ENCODE assay signal across 13 cellular contexts in genomic region chrX:38882894-38883620, GRCh38.
A peak's percentile ranks its signal among the peaks of the same experiment; 100 is the strongest.
DNase-seq lines count a peak whose midpoint lies in the region; ATAC-seq and TF ChIP-seq lines count a peak whose summit lies in the region.
"Had no signal": no experiment of that assay in that cellular context is flagged by ENCODE, and none has a peak within 500 bp of the region (broad histone marks: within the 10 kb centered on the region; RNA-seq: fewer than 3 reads in every experiment).

No MANE protein-coding gene starts in this region.

- H3F3A ChIP-seq in MM.1S (ENCODE audit: insufficient read depth, low read length): no peaks in the 10 kb centered on the region

- no peaks in the 10 kb centered on the region for H3K27me3 ChIP-seq in ascending aorta
- H3K27me3 ChIP-seq in left lung: no peaks in the 10 kb centered on the region
- no peaks in the 10 kb centered on the region for H3K27me3 ChIP-seq in MM.1S (replicated peaks; ENCODE audit: insufficient read depth, low read length)
- H3K27me3 ChIP-seq: testis had no signal

- DNase-seq in Calu3: peak; percentile 16
- DNase-seq in HS-5 (ENCODE audit: low read depth): peak; percentile 78
- peak; percentile 10 to 65 for DNase-seq in ascending aorta (ENCODE audit: low spot score in 2 of 2)
- peak in 1 of 2 donors; percentile 37 for DNase-seq in left lung
- DNase-seq in omental fat pad (ENCODE audit: low spot score): no peak
- no peak for DNase-seq in MM.1S
- no peak for DNase-seq in NCI-H82 treated with DMSO at 0.1 percent for 48 hours (lab: John Stamatoyannopoulos, UW; ENCODE audit: unreplicated experiment)
- DNase-seq in cortex of kidney (lab: John Stamatoyannopoulos, UW): no peak
- DNase-seq: activated naive CD4-positive, alpha-beta T cell treated with anti-CD3 and anti-CD28 coated beads, Interleukin-2, amount 10 ng/mL, durations not matched to agents 7 days and 5 days; Caco-2; islet precursor cell; NCI-H1105; testis had no signal

- H3K27ac ChIP-seq in ascending aorta (no peak overlapping the region), left lung (no peak overlapping the region), MM.1S (ENCODE audit: low read length) (no peak overlapping the region)
- H3K27ac ChIP-seq: testis had no signal

- ATAC-seq in left lung (peak; percentile 64), omental fat pad (ENCODE audit: low FRiP score) (no peak)

- no peak overlapping the region for H3K27ac Mint-ChIP-seq in Calu3 (ENCODE audit: unreplicated experiment)
- H3K27ac Mint-ChIP-seq: activated naive CD4-positive, alpha-beta T cell treated with anti-CD3 and anti-CD28 coated beads, Interleukin-2, amount 10 ng/mL, durations not matched to agents 7 days and 5 days had no signal

- BruUV-seq in Calu3 (replicated peaks; lab: Mats Ljungman, UMichigan): no TSS peak

- H3K27me3 Mint-ChIP-seq in Calu3 (ENCODE audit: unreplicated experiment): no peaks in the 10 kb centered on the region
- H3K27me3 Mint-ChIP-seq: activated naive CD4-positive, alpha-beta T cell treated with anti-CD3 and anti-CD28 coated beads, Interleukin-2, amount 10 ng/mL, durations not matched to agents 7 days and 5 days had no signal

- H3K9me2 ChIP-seq in MM.1S (replicated peaks; ENCODE audit: insufficient read depth, low read length): no peaks in the 10 kb centered on the region

- no peak overlapping the region for H3K4me3 ChIP-seq in ascending aorta
- H3K4me3 ChIP-seq in left lung: no peak overlapping the region
- no peak overlapping the region for H3K4me3 ChIP-seq in MM.1S (ENCODE audit: low read length)
- H3K4me3 ChIP-seq: testis had no signal

- H3K9me3 ChIP-seq in ascending aorta (peaks cover 0 to 6% of the 10 kb centered on the region in 2 donors), left lung (no peaks in the 10 kb centered on the region), MM.1S (replicated peaks; ENCODE audit: insufficient read depth, low read length) (no peaks in the 10 kb centered on the region)
- H3K9me3 ChIP-seq: Caco-2, testis had no signal

- H3K4me1 Mint-ChIP-seq in Calu3 (ENCODE audit: low read depth, unreplicated experiment): peaks cover 20% of the 10 kb centered on the region

- H3K9me3 Mint-ChIP-seq in Calu3 (ENCODE audit: low read depth, unreplicated experiment): no peaks in the 10 kb centered on the region
- H3K9me3 Mint-ChIP-seq: activated naive CD4-positive, alpha-beta T cell treated with anti-CD3 and anti-CD28 coated beads, Interleukin-2, amount 10 ng/mL, durations not matched to agents 7 days and 5 days had no signal

- CTCF ChIA-PET in Calu3 (lab: Charles Lee): no interaction called here

- H4K20me1 ChIP-seq in MM.1S (ENCODE audit: insufficient read depth, low read length): no peaks in the 10 kb centered on the region

- H2AFZ ChIP-seq in MM.1S (ENCODE audit: low read length): no peak overlapping the region

- H3K36me3 Mint-ChIP-seq in Calu3 (ENCODE audit: insufficient read depth, unreplicated experiment): no peaks in the 10 kb centered on the region
- H3K36me3 Mint-ChIP-seq: activated naive CD4-positive, alpha-beta T cell treated with anti-CD3 and anti-CD28 coated beads, Interleukin-2, amount 10 ng/mL, durations not matched to agents 7 days and 5 days had no signal

- H3K4me3 Mint-ChIP-seq in Calu3 (ENCODE audit: low read depth, unreplicated experiment): no peak overlapping the region
- H3K4me3 Mint-ChIP-seq: activated naive CD4-positive, alpha-beta T cell treated with anti-CD3 and anti-CD28 coated beads, Interleukin-2, amount 10 ng/mL, durations not matched to agents 7 days and 5 days had no signal

- H3K79me2 ChIP-seq in MM.1S (ENCODE audit: low read length): no peaks in the 10 kb centered on the region

- no peaks in the 10 kb centered on the region for H3K4me1 ChIP-seq in ascending aorta
- H3K4me1 ChIP-seq in left lung: peaks cover 0 to 13% of the 10 kb centered on the region in 2 donors
- H3K4me1 ChIP-seq in MM.1S (ENCODE audit: low read length): no peaks in the 10 kb centered on the region
- H3K4me1 ChIP-seq: Caco-2, testis had no signal

- H3K36me3 ChIP-seq in ascending aorta: no peaks in the 10 kb centered on the region
- H3K36me3 ChIP-seq in left lung: no peaks in the 10 kb centered on the region
- H3K36me3 ChIP-seq in MM.1S (replicated peaks; ENCODE audit: insufficient read depth, low read length): no peaks in the 10 kb centered on the region

- intact Hi-C loops in Calu3 (cut with micrococcal nuclease; ENCODE audit: unreplicated experiment) (loop anchor here (5.0 kb wide), 2 partner anchors 76 to 134 kb away; no protein-coding TSS in a partner anchor), ascending aorta (cut with DNase I) (no loop called here), left lung (cut with DNase I) (no loop called here)

- H3K4me2 ChIP-seq in MM.1S (ENCODE audit: low read depth, low read length): no peak overlapping the region

- no peak for TF ChIP-seq CTCF in Calu3 (IDR thresholded peaks at IDR 0.05; ENCODE audit: unreplicated experiment)
- TF ChIP-seq CTCF in ascending aorta (IDR thresholded peaks at IDR 0.05): no peak
- TF ChIP-seq CTCF in left lung (IDR thresholded peaks at IDR 0.05): no peak
- TF ChIP-seq CTCF in omental fat pad (IDR thresholded peaks at IDR 0.05): no peak
- TF ChIP-seq CTCF in MM.1S (IDR thresholded peaks at IDR 0.05; ENCODE audit: low read length): no peak

- no peak overlapping the region for H3K9ac ChIP-seq in MM.1S (ENCODE audit: low read length)

Comparison
In these comparisons a context has a peak if more than half of its experiments do, and no peak if none do; other contexts are left out.
1. DNase-seq: peak in Calu3 (single experiment), HS-5 (single experiment) and ascending aorta (2 of 2); none in omental fat pad (single experiment), MM.1S (single experiment), NCI-H82 treated with DMSO at 0.1 percent for 48 hours (single experiment) and cortex of kidney (single experiment).